ENCODE assay signal across 17 cellular contexts in the genomic region with DNA sequence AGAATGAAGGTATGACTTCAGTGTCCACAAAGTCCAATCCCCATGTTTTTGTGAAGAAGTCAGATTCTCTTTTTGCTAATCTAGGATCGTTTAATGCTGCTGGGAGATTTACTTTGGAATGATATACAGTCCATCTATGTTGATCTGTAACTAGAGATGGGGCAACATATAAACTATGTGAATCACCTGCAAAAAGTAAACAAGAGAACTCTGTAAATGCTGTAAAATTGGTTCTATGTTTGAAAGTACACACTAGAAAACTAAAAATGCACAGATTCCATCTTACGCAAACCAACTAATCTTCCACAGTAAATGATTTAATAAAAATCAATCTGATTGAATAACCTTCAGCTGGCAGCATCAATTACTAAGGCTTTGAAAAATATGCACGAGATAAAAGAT.
"Had no signal": no experiment of that assay in that cellular context is flagged by ENCODE, and none has a peak within 500 bp of the region (broad histone marks: within the 10 kb centered on the region; RNA-seq: fewer than 3 reads in every experiment).

No MANE protein-coding gene starts in this region.

- H3K27me3 ChIP-seq: heart left ventricle, right atrium auricular region, sigmoid colon, stomach, transverse colon had no signal

- H3K27ac ChIP-seq: heart left ventricle, right atrium auricular region, sigmoid colon, skin epidermis, stomach, thoracic aorta, transverse colon had no signal

- ATAC-seq: esophagus mucosa; heart left ventricle; naive thymus-derived CD4-positive, alpha-beta T cell had no signal

- H3K27me3 Mint-ChIP-seq: naive thymus-derived CD4-positive, alpha-beta T cell had no signal

- H3K9me3 ChIP-seq: heart left ventricle, right atrium auricular region, sigmoid colon, stomach, thoracic aorta, transverse colon had no signal

- DNase-seq: effector memory CD4-positive, alpha-beta T cell; heart left ventricle; hippocampal formation; mesendoderm; naive thymus-derived CD4-positive, alpha-beta T cell; nephron progenitor cell; sigmoid colon; stimulated activated naive CD4-positive, alpha-beta T cell; stomach; substantia nigra; transverse colon had no signal

- H3K4me1 Mint-ChIP-seq: nephron progenitor cell had no signal

- H3K4me3 ChIP-seq: heart left ventricle, right atrium auricular region, sigmoid colon, skin epidermis, stomach, thoracic aorta, transverse colon had no signal

- H3K36me3 ChIP-seq: right atrium auricular region had no signal

- H3K9me3 Mint-ChIP-seq: naive thymus-derived CD4-positive, alpha-beta T cell had no signal

- H3K4me3 Mint-ChIP-seq: naive thymus-derived CD4-positive, alpha-beta T cell; nephron progenitor cell had no signal

- FAIRE-seq: endometrium, frontal cortex had no signal

- H3K27ac Mint-ChIP-seq: naive thymus-derived CD4-positive, alpha-beta T cell had no signal
